ENCODE assay signal across 10 cellular contexts in genomic region chr5:54440456-54440893, GRCh38. TPM values are rescaled to one million over a fixed set of nuclear protein-coding genes. Genes with fewer than 3 reads are reported as not detected.
DNase-seq lines count a peak whose midpoint lies in the region; ATAC-seq, FAIRE-seq and TF ChIP-seq lines count a peak whose summit lies in the region.
"Had no signal": no experiment of that assay in that cellular context is flagged by ENCODE, and none has a peak within 500 bp of the region (broad histone marks: within the 10 kb centered on the region; RNA-seq: fewer than 3 reads in every experiment).

No MANE protein-coding gene starts in this region.

- TF ChIP-seq CTCF in Caco-2 (IDR thresholded peaks at IDR 0.05; ENCODE audit: insufficient read depth in 1 of 2, low read depth in 1 of 2, low read length in 1 of 2, severe bottlenecking in 1 of 2, unreplicated experiment in 1 of 2) = no peak

- H3K27me3 Mint-ChIP-seq in Caco-2 (ENCODE audit: insufficient read depth, unreplicated experiment) = no peaks in the 10 kb centered on the region

- FAIRE-seq in HTR-8/SVneo (lab: Jason Lieb, UNC) = no peak
- FAIRE-seq: pancreas had no signal

- H3K4me1 ChIP-seq in Caco-2 = peaks cover 72% of the 10 kb centered on the region
- H3K4me1 ChIP-seq: pancreas, vagina had no signal

- H3K9me3 Mint-ChIP-seq in Caco-2 (ENCODE audit: unreplicated experiment) = no peaks in the 10 kb centered on the region

- POLR2A ChIA-PET in Caco-2 (lab: Charles Lee) = interaction anchor here (0.7 to 3.3 kb wide), 5 partner anchors 17 to 130 kb away, joined by 3 to 30 read pairs (median 5); partner anchors contain the start of gene ARL15

- peaks cover 17% of the 10 kb centered on the region for H3K36me3 Mint-ChIP-seq in Caco-2 (ENCODE audit: insufficient read depth, unreplicated experiment)

- CTCF ChIA-PET in Caco-2 (lab: Charles Lee) = interaction anchor here (1.1 to 1.8 kb wide), 4 partner anchors 17 to 129 kb away, joined by 4 to 6 read pairs (median 4); no protein-coding TSS in a partner anchor

- H3K4me3 ChIP-seq in Caco-2 (ENCODE audit: low read depth, low read length) = no peak overlapping the region
- H3K4me3 ChIP-seq: pancreas, vagina had no signal

- intact Hi-C loops in Caco-2 (cut with micrococcal nuclease; ENCODE audit: unreplicated experiment) = loop anchor here (1.0 to 2.0 kb wide), 3 partner anchors 18 to 188 kb away; no protein-coding TSS in a partner anchor

- no peaks in the 10 kb centered on the region for H3K27me3 ChIP-seq in Caco-2 (replicated peaks; ENCODE audit: control insufficient read depth, insufficient read depth, low read length)
- H3K27me3 ChIP-seq: pancreas, vagina had no signal

- no peak overlapping the region for H3K4me3 Mint-ChIP-seq in Caco-2 (ENCODE audit: unreplicated experiment)

- DNase-seq in Caco-2 (peak; percentile 77 to 83), HTR-8/SVneo (ENCODE audit: insufficient read length, low spot score) (no peak), dedifferentiated amniotic fluid mesenchymal stem cell (ENCODE audit: extremely low spot score) (no peak), NCI-H526 treated with DMSO at 0.1 percent for 48 hours (lab: John Stamatoyannopoulos, UW) (no peak), foreskin melanocyte (no peak)
- peak; percentile 11 for DNase-seq in activated naive CD4-positive, alpha-beta T cell treated with anti-CD3 and anti-CD28 coated beads, Interleukin-2, amount 50 U/mL, for 16 hours
- DNase-seq: pancreas had no signal

- ATAC-seq in GM19455 (IDR thresholded peaks at IDR 0.05; ENCODE audit: unreplicated experiment) (peak; percentile 86), HG03196 (IDR thresholded peaks at IDR 0.05; ENCODE audit: unreplicated experiment) (peak; percentile 70)

- no TSS peak for BruUV-seq in Caco-2 (replicated peaks; lab: Mats Ljungman, UMichigan)

- H3K9me3 ChIP-seq in Caco-2 = no peaks in the 10 kb centered on the region
- H3K9me3 ChIP-seq: pancreas, vagina had no signal

- H3K27ac Mint-ChIP-seq in Caco-2 (ENCODE audit: unreplicated experiment) = peak overlapping the region; percentile 56

- H3K4me1 Mint-ChIP-seq in Caco-2 (ENCODE audit: low read depth, unreplicated experiment) = peaks cover 44% of the 10 kb centered on the region

- H3K36me3 ChIP-seq in Caco-2 (ENCODE audit: control insufficient read depth, insufficient read depth, low read length) = no peaks in the 10 kb centered on the region
- H3K36me3 ChIP-seq: pancreas, vagina had no signal

RNA-seq across cellular contexts. Expression of gene HSPB3, which starts 15.0 kb away (rescaled TPM):
- total RNA-seq in Caco-2 (2022) = 0.54 TPM in 1 of 2 replicates, not detected in the other
- total RNA-seq: pancreas, vagina had no signal

Comparison
In these comparisons a context has a peak if more than half of its experiments do, and no peak if none do; other contexts are left out.
1. DNase-seq: peak in Caco-2 (2 of 2) and activated naive CD4-positive, alpha-beta T cell treated with anti-CD3 and anti-CD28 coated beads, Interleukin-2, amount 50 U/mL, for 16 hours (single experiment); none in HTR-8/SVneo (single experiment), dedifferentiated amniotic fluid mesenchymal stem cell (single experiment), NCI-H526 treated with DMSO at 0.1 percent for 48 hours (single experiment) and foreskin melanocyte (single experiment).